ENCODE assay signal across 15 cellular contexts in the genomic region with DNA sequence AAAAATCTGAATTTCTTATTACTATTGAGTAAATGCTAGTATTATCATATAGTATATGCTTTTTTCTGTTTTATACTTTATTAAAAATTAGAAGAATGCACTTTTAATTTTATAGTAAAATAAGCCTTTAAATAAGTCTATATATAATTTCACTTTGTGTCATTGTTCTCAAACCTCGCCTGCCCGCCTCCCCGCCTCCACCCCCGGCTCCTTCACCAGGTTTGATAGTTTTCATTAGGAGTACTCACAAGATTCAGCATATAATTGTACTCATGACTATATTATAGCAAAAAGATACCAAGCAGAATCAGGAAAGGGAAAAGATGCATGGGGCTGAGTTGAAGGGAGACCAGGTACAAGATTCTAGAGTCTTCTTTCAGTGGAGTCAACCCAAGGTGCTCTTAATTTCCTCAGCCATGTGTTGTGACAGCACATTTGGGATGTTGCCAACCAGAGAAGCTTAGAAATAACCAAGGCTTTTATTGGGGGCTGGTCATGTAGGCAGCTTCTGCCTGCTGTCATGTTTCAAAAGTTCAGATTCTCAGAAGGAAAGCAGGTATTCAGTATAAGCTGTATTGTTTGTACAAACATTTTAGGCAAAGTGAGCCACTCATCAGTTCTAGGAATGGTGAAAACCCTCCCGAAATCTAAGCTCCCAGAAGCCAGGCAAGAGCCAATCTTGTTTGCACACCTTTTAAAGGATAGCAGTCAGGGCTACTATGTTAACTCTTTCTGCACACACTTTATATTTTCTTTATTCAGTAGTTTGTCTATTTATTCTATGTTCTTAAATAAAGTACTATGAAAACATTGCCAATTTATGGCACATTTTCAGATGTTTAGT.
"Had no signal": no experiment of that assay in that cellular context is flagged by ENCODE, and none has a peak within 500 bp of the region (broad histone marks: within the 10 kb centered on the region; RNA-seq: fewer than 3 reads in every experiment).

No MANE protein-coding gene starts in this region.

- H3K36me3 ChIP-seq: brain microvascular endothelial cell, pancreas had no signal

- H3K4me1 ChIP-seq: testis had no signal

- ATAC-seq: left lung; mucosa of descending colon; naive thymus-derived CD4-positive, alpha-beta T cell; pancreas had no signal

- H3K27me3 ChIP-seq: brain microvascular endothelial cell, left lung, pancreas, sigmoid colon, stomach, testis had no signal

- H3K27ac ChIP-seq: brain microvascular endothelial cell, left lung, pancreas, stomach, testis had no signal

- H3K4me3 ChIP-seq: left lung, mucosa of descending colon, pancreas, sigmoid colon, stomach, testis had no signal

- H3K9me3 ChIP-seq: left lung, mucosa of descending colon, pancreas, sigmoid colon, stomach, testis had no signal

- DNase-seq: activated CD4-positive, alpha-beta T cell treated with anti-CD3 and anti-CD28 coated beads, Interleukin-2, amount 50 U/mL, for 4 hours; activated CD4-positive, CD25-positive, alpha-beta regulatory T cell treated with anti-CD3 and anti-CD28 coated beads, Interleukin-2, amount 50 U/mL, for 72 hours; activated naive CD4-positive, alpha-beta T cell treated with Interleukin-2 at 50 U/mL for 16 hours; activated T-cell treated with anti-CD3 and anti-CD28 coated beads for 4 hours; brain microvascular endothelial cell; hippocampal formation; mucosa of descending colon; naive thymus-derived CD4-positive, alpha-beta T cell; pancreas; sigmoid colon; stimulated activated CD4-positive, alpha-beta T cell treated with anti-CD3 and anti-CD28 coated beads, Interleukin-12 subunit alpha, Interleukin-12 subunit beta, amount 100 ng/mL, for 4 hours; stimulated activated CD4-positive, alpha-beta T cell treated with anti-CD3 and anti-CD28 coated beads, Interleukin-2, amount 100 ng/mL, for 24 hours; stomach; testis had no signal
